In the genomic region with DNA sequence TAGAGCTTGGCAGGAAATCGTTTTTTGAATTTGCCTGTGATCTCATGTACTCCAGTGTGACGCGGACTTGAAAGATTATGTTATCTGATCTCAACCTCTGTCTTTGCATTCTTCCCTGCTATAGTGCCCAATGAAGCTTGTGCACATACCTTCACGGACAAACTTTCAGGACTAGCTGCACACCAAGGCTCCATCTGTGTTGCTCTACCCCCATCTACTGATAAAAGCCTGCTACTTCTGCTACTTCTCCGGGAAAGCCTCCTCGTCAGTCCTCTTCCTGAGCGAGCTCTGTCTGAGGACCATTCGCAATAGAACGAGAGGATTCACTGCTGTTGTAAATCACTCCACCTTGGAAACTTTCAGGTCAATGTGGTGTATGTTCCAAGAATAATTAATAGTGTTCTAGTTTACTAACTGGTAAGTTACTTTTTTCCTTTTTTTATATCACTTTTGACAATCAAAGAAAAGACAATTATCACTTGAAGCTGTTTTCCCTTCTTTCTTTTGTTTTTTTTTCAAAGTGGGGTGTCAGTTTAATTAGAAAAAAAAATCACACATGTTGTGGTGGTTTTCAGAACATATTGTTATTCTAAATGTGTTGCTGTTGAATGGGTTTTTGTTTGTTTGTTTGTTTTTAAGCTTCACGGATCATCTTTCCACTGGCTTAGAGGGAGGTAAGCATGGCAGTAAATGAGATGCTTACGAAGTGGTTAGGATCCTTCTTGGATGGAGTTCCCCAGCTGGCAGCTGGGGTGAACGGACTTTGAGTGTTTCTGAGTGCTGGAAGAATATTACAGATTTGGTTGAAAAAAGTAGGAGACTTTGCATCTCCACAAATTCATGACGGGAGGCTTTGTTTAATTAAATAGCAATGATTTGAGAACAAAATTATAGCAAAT, we compare ENCODE assay signal across 8 cellular contexts.
A peak's percentile ranks its signal among the peaks of the same experiment; 100 is the strongest.
DNase-seq lines count a peak whose midpoint lies in the region; ATAC-seq, FAIRE-seq and TF ChIP-seq lines count a peak whose summit lies in the region.

No MANE protein-coding gene starts in this region.

- H3K27me3 ChIP-seq in CD4-positive, alpha-beta memory T cell (ENCODE audit: insufficient read depth, low read length): no peaks in the 10 kb centered on the region

- peaks cover 0 to 2% (median 0%) of the 10 kb centered on the region in 8 donors for H3K9me3 Mint-ChIP-seq in CD4-positive, alpha-beta memory T cell
- peaks cover 0 to 5% (median 0%) of the 10 kb centered on the region in 5 experiments for H3K9me3 Mint-ChIP-seq in brain

- H3K27me3 Mint-ChIP-seq in CD4-positive, alpha-beta memory T cell: peaks cover 6 to 8% of the 10 kb centered on the region in 2 donors
- H3K27me3 Mint-ChIP-seq in brain: peaks cover 27% of the 10 kb centered on the region

- H3K4me1 ChIP-seq in CD4-positive, alpha-beta memory T cell (ENCODE audit: insufficient read depth, low read length): no peaks in the 10 kb centered on the region

- no peaks in the 10 kb centered on the region for H3K36me3 Mint-ChIP-seq in CD4-positive, alpha-beta memory T cell
- H3K36me3 Mint-ChIP-seq in brain: no peaks in the 10 kb centered on the region

- no peaks in the 10 kb centered on the region for H3K9me3 ChIP-seq in CD4-positive, alpha-beta memory T cell (ENCODE audit: control insufficient read depth in 1 of 2, low read length in 2 of 2)

- peak in 4 of 5 donors; percentile 15 to 34 (median 25) for DNase-seq in CD4-positive, alpha-beta memory T cell
- DNase-seq in HuH-7.5 (ENCODE audit: low spot score) (peak; percentile 49), RCC 7860 (ENCODE audit: low spot score) (peak; percentile 45), iPS-NIHi7 (ENCODE audit: extremely low spot score) (peak; percentile 84)
- DNase-seq in stimulated activated CD4-positive, alpha-beta T cell treated with anti-CD3 and anti-CD28 coated beads, Interleukin-4, amount 100 ng/mL, for 1 hour: peak; percentile 2

- intact Hi-C loops in CD4-positive, alpha-beta memory T cell (cut with micrococcal nuclease): no loop called here

- no peak overlapping the region for H3K27ac Mint-ChIP-seq in CD4-positive, alpha-beta memory T cell
- peak overlapping the region in 1 of 5 experiments; percentile 8 for H3K27ac Mint-ChIP-seq in brain

- H3K4me3 Mint-ChIP-seq in CD4-positive, alpha-beta memory T cell: no peak overlapping the region
- H3K4me3 Mint-ChIP-seq in brain: peak overlapping the region in 3 of 5 experiments; percentile 31 to 49 (median 34)

- H3K4me3 ChIP-seq in CD4-positive, alpha-beta memory T cell (ENCODE audit: low read length in 2 of 2): no peak overlapping the region

- H3K4me1 Mint-ChIP-seq in CD4-positive, alpha-beta memory T cell: peaks cover 0 to 12% (median 2%) of the 10 kb centered on the region in 4 donors
- H3K4me1 Mint-ChIP-seq in brain: peaks cover 31% of the 10 kb centered on the region

- POLR2A ChIA-PET in CD4-positive, alpha-beta memory T cell (lab: Charles Lee; ENCODE audit: partially characterized antibody): no interaction called here

- CTCF ChIA-PET in CD4-positive, alpha-beta memory T cell (lab: Charles Lee; ENCODE audit: partially characterized antibody): interaction anchor here (0.8 to 1.9 kb wide), 10 partner anchors 9 to 279 kb away, joined by 3 to 20 read pairs (median 4); no protein-coding TSS in a partner anchor

- TF ChIP-seq CTCF in brain (conservative IDR thresholded peaks at IDR 0.05): peak; percentile 92 to 94

- FAIRE-seq in RCC 7860 (lab: Jason Lieb, UNC): no peak

- no peak overlapping the region for H3K27ac ChIP-seq in CD4-positive, alpha-beta memory T cell (ENCODE audit: low read depth, low read length)

- no peaks in the 10 kb centered on the region for H3K36me3 ChIP-seq in CD4-positive, alpha-beta memory T cell (ENCODE audit: insufficient read depth, low read length)

- peak; percentile 88 for ATAC-seq in GM18909 (IDR thresholded peaks at IDR 0.05; ENCODE audit: poor library complexity, unreplicated experiment)
- ATAC-seq in GM21737 (IDR thresholded peaks at IDR 0.05; ENCODE audit: unreplicated experiment): no peak

Comparison
In these comparisons a context has a peak if more than half of its experiments do, and no peak if none do; other contexts are left out.
1. DNase-seq: peak in every context shown above with its lines; median percentile 84 in iPS-NIHi7; 49 in HuH-7.5; 45 in RCC 7860; 25 in CD4-positive, alpha-beta memory T cell; 2 in stimulated activated CD4-positive, alpha-beta T cell treated with anti-CD3 and anti-CD28 coated beads, Interleukin-4, amount 100 ng/mL, for 1 hour.
2. H3K4me3 Mint-ChIP-seq: peak in brain (3 of 5); none in CD4-positive, alpha-beta memory T cell (0 of 8).